Comparison of ENCODE assay signal across 13 cellular contexts in genomic region chr9:99051353-99051752, GRCh38.
"Had no signal": no experiment of that assay in that cellular context is flagged by ENCODE, and none has a peak within 500 bp of the region (broad histone marks: within the 10 kb centered on the region; RNA-seq: fewer than 3 reads in every experiment).

No MANE protein-coding gene starts in this region.

- DNase-seq: activated CD4-positive, alpha-beta T cell treated with anti-CD3 and anti-CD28 coated beads for 4 hours; activated naive CD4-positive, alpha-beta T cell; activated naive CD8-positive, alpha-beta T cell treated with anti-CD3 and anti-CD28 coated beads, Interleukin-2, amount 50 U/mL, for 24 hours; gastrocnemius medialis; heart right ventricle; left ventricle myocardium inferior; mesendoderm; small intestine; SW 1271; tibial artery had no signal

- H3K4me3 ChIP-seq: ascending aorta, gastrocnemius medialis, heart right ventricle, left ventricle myocardium inferior, right atrium auricular region, tibial artery had no signal

- H3K4me1 ChIP-seq: ascending aorta, gastrocnemius medialis, left ventricle myocardium inferior, tibial artery had no signal

- H3K27me3 ChIP-seq: ascending aorta, gastrocnemius medialis, right atrium auricular region, tibial artery had no signal

- H3K27ac ChIP-seq: ascending aorta, gastrocnemius medialis, left ventricle myocardium inferior, right atrium auricular region had no signal

- H3K36me3 ChIP-seq: ascending aorta, gastrocnemius medialis had no signal

- ATAC-seq: activated naive CD8-positive, alpha-beta T cell treated with anti-CD3 and anti-CD28 coated beads, Interleukin-2, amount 50 U/mL, for 24 hours; gastrocnemius medialis; stimulated activated effector memory CD8-positive, alpha-beta T cell treated with anti-CD3 and anti-CD28 coated beads, Interleukin-12 subunit alpha, Interleukin-12 subunit beta, amount 100 ng/mL, for 72 hours had no signal

- H3K9me3 ChIP-seq: ascending aorta, gastrocnemius medialis, heart right ventricle, left ventricle myocardium inferior, right atrium auricular region, tibial artery had no signal
